In the genomic region with DNA sequence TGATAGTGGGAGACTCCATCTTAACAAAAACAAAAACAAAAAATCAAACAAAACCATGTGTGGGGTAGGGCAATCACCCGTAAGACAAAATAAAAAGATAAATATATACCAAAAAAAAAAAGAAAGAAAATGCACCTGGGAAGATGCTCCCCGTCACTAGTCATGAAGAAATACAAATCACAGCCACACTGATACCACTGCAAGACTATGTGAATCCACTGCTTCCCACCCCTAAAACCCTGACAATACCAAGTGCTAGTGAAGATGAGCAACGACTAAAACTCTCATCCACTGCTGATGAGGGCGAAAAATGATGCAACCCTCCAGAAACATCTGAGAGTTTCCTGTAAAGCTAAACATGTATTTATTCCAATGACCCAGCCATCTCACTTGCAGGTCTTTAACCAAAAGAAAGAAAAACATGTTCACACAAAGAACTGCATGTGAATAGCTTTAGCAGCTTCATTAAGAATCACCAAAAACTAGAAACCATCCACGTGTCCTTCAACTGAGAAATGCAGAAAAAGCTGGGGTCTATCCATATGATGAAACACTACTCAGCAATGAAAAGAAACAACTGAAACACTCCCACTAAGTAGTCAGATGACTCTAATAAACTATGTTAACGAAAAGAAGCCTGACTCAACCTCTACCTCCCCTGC, we compare ENCODE assay signal across 11 cellular contexts. TPM values are rescaled to one million over a fixed set of nuclear protein-coding genes. Genes with fewer than 3 reads are reported as not detected.
A peak's percentile ranks its signal among the peaks of the same experiment; 100 is the strongest.
DNase-seq lines count a peak whose midpoint lies in the region; ATAC-seq lines count a peak whose summit lies in the region.
"Had no signal": no experiment of that assay in that cellular context is flagged by ENCODE, and none has a peak within 500 bp of the region (broad histone marks: within the 10 kb centered on the region; RNA-seq: fewer than 3 reads in every experiment).

No MANE protein-coding gene starts in this region.

- ATAC-seq in T-helper 17 cell = no peak
- ATAC-seq in HG03460 (IDR thresholded peaks at IDR 0.05; ENCODE audit: unreplicated experiment) = no peak
- no peak for ATAC-seq in HG03469 (IDR thresholded peaks at IDR 0.05; ENCODE audit: unreplicated experiment)

- H3K4me3 Mint-ChIP-seq in T-helper 17 cell = peak overlapping the region; percentile 72

- peaks cover 74% of the 10 kb centered on the region for H3K4me1 Mint-ChIP-seq in T-helper 17 cell

- H3K9me3 ChIP-seq in T-helper 17 cell (ENCODE audit: control insufficient read depth, low read length, poor library complexity, severe bottlenecking) = no peaks in the 10 kb centered on the region

- peak; percentile 46 for DNase-seq in stimulated activated CD4-positive, alpha-beta T cell treated with anti-CD3 and anti-CD28 coated beads, Interleukin-4, amount 100 ng/mL, for 24 hours
- no peak for DNase-seq in stimulated activated CD4-positive, alpha-beta T cell treated with anti-CD3 and anti-CD28 coated beads, Interleukin-2, amount 100 ng/mL, for 48 hours
- no peak for DNase-seq in T-helper 17 cell
- peak; percentile 75 for DNase-seq in fibroblast of gingiva (ENCODE audit: low read depth)
- DNase-seq in DMS79 (lab: John Stamatoyannopoulos, UW) = no peak
- DNase-seq in SHP77 (lab: John Stamatoyannopoulos, UW) = no peak
- DNase-seq: activated CD8-positive, alpha-beta memory T cell treated with anti-CD3 and anti-CD28 coated beads for 24 hours; DMS79 treated with DMSO at 0.1 percent for 48 hours; NCI-H446 treated with DMSO at 0.1 percent for 48 hours had no signal

- no peaks in the 10 kb centered on the region for H3K27me3 Mint-ChIP-seq in T-helper 17 cell

- peak overlapping the region; percentile 90 for H3K27ac Mint-ChIP-seq in T-helper 17 cell

- no peaks in the 10 kb centered on the region for H3K36me3 Mint-ChIP-seq in T-helper 17 cell (ENCODE audit: low read depth)

RNA-seq across cellular contexts. Expression of a gene that starts 31.7 kb away (rescaled TPM):
- total RNA-seq in T-helper 17 cell = 100 to 1,000 TPM; 120 to 123 TPM

Comparison
In these comparisons a context has a peak if more than half of its experiments do, and no peak if none do; other contexts are left out.
1. DNase-seq: peak in stimulated activated CD4-positive, alpha-beta T cell treated with anti-CD3 and anti-CD28 coated beads, Interleukin-4, amount 100 ng/mL, for 24 hours (single experiment) and fibroblast of gingiva (single experiment); none in stimulated activated CD4-positive, alpha-beta T cell treated with anti-CD3 and anti-CD28 coated beads, Interleukin-2, amount 100 ng/mL, for 48 hours (0 of 2), T-helper 17 cell (0 of 3), DMS79 (single experiment) and SHP77 (0 of 2).